ENCODE assay signal across 7 cellular contexts in genomic region chr10:11684717-11685645, GRCh38. TPM values are rescaled to one million over a fixed set of nuclear protein-coding genes. Genes with fewer than 3 reads are reported as not detected.
DNase-seq lines count a peak whose midpoint lies in the region; ATAC-seq and TF ChIP-seq lines count a peak whose summit lies in the region.

No MANE protein-coding gene starts in this region.

- H3K36me3 ChIP-seq in Peyer's patch: no peaks in the 10 kb centered on the region
- H3K36me3 ChIP-seq in psoas muscle (ENCODE audit: insufficient read depth in 1 of 2, low read depth in 1 of 2): no peaks in the 10 kb centered on the region
- H3K36me3 ChIP-seq in aorta (ENCODE audit: control insufficient read depth in 1 of 2, insufficient read depth in 2 of 2, low read length in 1 of 2): no peaks in the 10 kb centered on the region

- H3K4me3 ChIP-seq in Peyer's patch (peak overlapping the region; percentile 24 to 38 (median 34)), psoas muscle (peak overlapping the region; percentile 24), aorta (ENCODE audit: low read length in 2 of 2) (peak overlapping the region in 1 of 2 donors; percentile 8)

- H3K27me3 ChIP-seq in Peyer's patch (no peaks in the 10 kb centered on the region), psoas muscle (ENCODE audit: insufficient read depth in 3 of 3, low read length in 2 of 3) (peaks cover 0 to 18% (median 8%) of the 10 kb centered on the region in 3 donors), aorta (ENCODE audit: control insufficient read depth in 1 of 2, insufficient read depth in 2 of 2, low read length in 1 of 2) (no peaks in the 10 kb centered on the region)

- intact Hi-C loops in Right ventricle myocardium superior (cut with DNase I): no loop called here
- intact Hi-C loops in psoas muscle (cut with DNase I): loop anchor here in 1 of 2 donors (5.0 kb wide), 1 partner anchor 73 kb away; the partner anchor contains the start of gene USP6NL
- intact Hi-C loops in aorta (cut with DNase I): no loop called here

- TF ChIP-seq CTCF in Peyer's patch (IDR thresholded peaks at IDR 0.05) (no peak), psoas muscle (IDR thresholded peaks at IDR 0.05) (no peak)

- peak; percentile 66 to 93 (median 90) for DNase-seq in Peyer's patch
- peak; percentile 52 for DNase-seq in activated naive CD4-positive, alpha-beta T cell treated with Interleukin-2 at 50 U/mL for 16 hours
- DNase-seq in Right ventricle myocardium superior: peak; percentile 82
- DNase-seq in psoas muscle: peak; percentile 66 to 72
- DNase-seq in aorta: peak; percentile 87 to 91

- H3K4me1 ChIP-seq in Peyer's patch (peaks cover 0 to 29% (median 23%) of the 10 kb centered on the region in 4 donors), psoas muscle (no peaks in the 10 kb centered on the region), aorta (ENCODE audit: control insufficient read depth in 1 of 2, insufficient read depth in 2 of 2, low read length in 2 of 2) (no peaks in the 10 kb centered on the region)

- H3K9me3 ChIP-seq in Peyer's patch: no peaks in the 10 kb centered on the region
- H3K9me3 ChIP-seq in psoas muscle: no peaks in the 10 kb centered on the region
- no peaks in the 10 kb centered on the region for H3K9me3 ChIP-seq in aorta (ENCODE audit: control insufficient read depth, low read length)

- no peak for TF ChIP-seq POLR2A in Peyer's patch (IDR thresholded peaks at IDR 0.05)

- 35 to 36% (median 35%) methylated on average over 26 of the region's 26 CpGs for WGBS in psoas muscle, 3 donors
- WGBS in aorta, 2 donors: 15 to 19% methylated on average over 26 of the region's 26 CpGs

- H3K27ac ChIP-seq in Peyer's patch (peak overlapping the region; percentile 74 to 89 (median 84)), psoas muscle (peak overlapping the region; percentile 74), aorta (ENCODE audit: low read depth in 1 of 2, low read length in 2 of 2) (no peak overlapping the region)

- peak; percentile 54 for ATAC-seq in GM18861 (IDR thresholded peaks at IDR 0.05; ENCODE audit: unreplicated experiment)
- peak; percentile 49 for ATAC-seq in HG02970 (IDR thresholded peaks at IDR 0.05; ENCODE audit: low FRiP score, unreplicated experiment)
- ATAC-seq in Right ventricle myocardium superior (ENCODE audit: poor library complexity): peak; percentile 71
- ATAC-seq in psoas muscle: peak; percentile 48 to 87 (median 76)
- ATAC-seq in aorta (ENCODE audit: low FRiP score): peak; percentile 79

RNA-seq across cellular contexts. Expression of gene ECHDC3, which starts 57.2 kb away (rescaled TPM):
- 10 to 100 TPM in 1 of 4 donors, 1 to 10 TPM in 3; 2.0 to 16.5 (median 6.1) TPM for total RNA-seq in Peyer's patch
- 105 TPM for total RNA-seq in Right ventricle myocardium superior
- 100 to 1,000 TPM in 2 of 4 donors, 10 to 100 TPM in 2; 39.9 to 146 (median 84.6) TPM for total RNA-seq in psoas muscle
- polyA plus RNA-seq in psoas muscle: 100 to 1,000 TPM in 1 of 3 donors, 10 to 100 TPM in 2; 55.8 to 119 (median 66.9) TPM
- total RNA-seq in aorta: 1 to 10 TPM; 7.3 to 9.6 TPM
- 10 to 100 TPM in 1 of 2 donors, 1 to 10 TPM in 1; 6.0 to 10.1 TPM for polyA plus RNA-seq in aorta

Comparison
In these comparisons a context has a peak if more than half of its experiments do, and no peak if none do; other contexts are left out.
1. H3K27ac ChIP-seq: peak in Peyer's patch (4 of 4) and psoas muscle (single experiment); none in aorta (0 of 2).
2. Peak in every context shown above with its lines, with median percentiles within 50 percentile points of each other: ATAC-seq and DNase-seq.